In the genomic region with DNA sequence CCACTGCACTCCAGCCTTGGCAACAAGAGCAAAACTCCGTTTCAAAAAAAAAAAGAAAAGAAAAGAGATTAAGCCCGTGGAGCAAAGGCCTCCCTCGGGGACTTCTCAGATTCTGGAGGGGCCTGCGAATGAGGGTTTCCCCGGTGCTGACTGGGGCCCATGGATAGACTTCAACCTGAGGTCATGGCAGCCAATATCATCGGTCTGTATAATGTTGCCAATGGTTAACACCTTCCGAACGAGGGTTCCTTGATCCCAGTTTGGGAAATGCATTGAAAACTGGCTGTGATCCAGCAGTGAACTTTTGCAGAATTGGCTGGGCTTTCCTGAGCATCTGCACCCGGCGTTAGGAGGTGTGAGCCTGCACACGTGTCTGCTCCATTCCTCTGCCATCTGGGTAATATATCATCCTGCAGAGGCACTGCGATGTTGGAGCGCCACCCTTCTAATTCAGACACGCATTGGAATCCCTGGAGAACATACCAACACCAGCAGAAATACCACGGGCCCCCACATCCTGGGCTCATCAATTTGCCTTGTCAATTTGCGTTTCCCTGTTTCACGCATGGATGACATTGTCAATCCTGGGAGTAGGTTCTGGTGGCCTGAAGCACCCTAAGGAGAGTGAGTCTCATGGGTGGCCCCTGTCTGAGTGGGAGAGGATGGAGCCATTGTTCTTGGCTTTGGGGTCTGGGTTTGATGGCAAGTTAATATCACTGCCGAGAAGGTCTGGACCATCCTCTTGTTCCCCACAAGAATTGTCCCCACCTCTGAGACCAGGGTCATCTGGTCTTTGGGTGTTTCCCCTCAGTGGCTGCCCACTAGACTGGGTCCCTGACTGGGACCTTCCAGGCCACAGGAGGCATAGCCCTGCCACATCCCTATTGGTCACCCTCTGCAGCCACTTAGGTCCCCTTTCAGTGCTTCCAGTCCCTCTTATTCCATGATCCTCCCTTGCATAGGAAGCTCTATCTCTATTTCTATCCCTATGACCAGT, we compare ENCODE assay signal across 21 cellular contexts.
DNase-seq lines count a peak whose midpoint lies in the region; FAIRE-seq lines count a peak whose summit lies in the region.
"Had no signal": no experiment of that assay in that cellular context is flagged by ENCODE, and none has a peak within 500 bp of the region (broad histone marks: within the 10 kb centered on the region; RNA-seq: fewer than 3 reads in every experiment).

No MANE protein-coding gene starts in this region.

- peak; percentile 12 for DNase-seq in activated CD4-positive, alpha-beta memory T cell treated with anti-CD3 and anti-CD28 coated beads, Interleukin-2, amount 10 ng/mL, durations not matched to agents 7 days and 5 days
- DNase-seq in activated CD4-positive, alpha-beta memory T cell treated with anti-CD3 and anti-CD28 coated beads for 36 hours = no peak
- DNase-seq in activated CD8-positive, alpha-beta memory T cell treated with anti-CD3 and anti-CD28 coated beads, Interleukin-2, amount 50 U/mL, for 48 hours = peak; percentile 17
- DNase-seq in mesenteric fat pad (ENCODE audit: low spot score) (peak; percentile 51), urothelium cell line (ENCODE audit: low spot score) (no peak), germinal center (ENCODE audit: low spot score) (no peak), Kasumi-1 (lab: John Stamatoyannopoulos, UW) (no peak)
- no peak for DNase-seq in central memory CD4-positive, alpha-beta T cell
- DNase-seq: activated naive CD8-positive, alpha-beta T cell treated with anti-CD3 and anti-CD28 coated beads, Interleukin-2, amount 10 ng/mL, durations not matched to agents 7 days and 5 days; activated T-cell treated with anti-CD3 and anti-CD28 coated beads, Interleukin-2, amount 50 U/mL, for 72 hours; C1 segment of cervical spinal cord; colonic mucosa; DMS153; immature natural killer cell; mammary epithelial cell; NCI-H1930; NCI-H510A; SHP77; T-cell had no signal

- CTCF ChIA-PET in activated CD4-positive, alpha-beta memory T cell treated with anti-CD3 and anti-CD28 coated beads, Interleukin-2, amount 10 ng/mL, durations not matched to agents 7 days and 5 days (lab: Charles Lee) = no interaction called here
- CTCF ChIA-PET in activated CD4-positive, alpha-beta memory T cell treated with anti-CD3 and anti-CD28 coated beads for 36 hours (lab: Charles Lee) = no interaction called here

- intact Hi-C loops in activated CD4-positive, alpha-beta memory T cell treated with anti-CD3 and anti-CD28 coated beads for 36 hours (cut with micrococcal nuclease) = no loop called here

- POLR2A ChIA-PET in activated CD4-positive, alpha-beta memory T cell treated with anti-CD3 and anti-CD28 coated beads, Interleukin-2, amount 10 ng/mL, durations not matched to agents 7 days and 5 days (lab: Charles Lee) = no interaction called here
- POLR2A ChIA-PET in activated CD4-positive, alpha-beta memory T cell treated with anti-CD3 and anti-CD28 coated beads for 36 hours (lab: Charles Lee) = no interaction called here

- no peaks in the 10 kb centered on the region for H3K9me3 Mint-ChIP-seq in activated CD4-positive, alpha-beta memory T cell treated with anti-CD3 and anti-CD28 coated beads, Interleukin-2, amount 10 ng/mL, durations not matched to agents 7 days and 5 days
- H3K9me3 Mint-ChIP-seq in activated CD4-positive, alpha-beta memory T cell treated with anti-CD3 and anti-CD28 coated beads for 36 hours = no peaks in the 10 kb centered on the region
- H3K9me3 Mint-ChIP-seq: activated naive CD8-positive, alpha-beta T cell treated with anti-CD3 and anti-CD28 coated beads, Interleukin-2, amount 10 ng/mL, durations not matched to agents 7 days and 5 days; activated T-cell treated with anti-CD3 and anti-CD28 coated beads, Interleukin-2, amount 50 U/mL, for 72 hours; IgD-negative memory B cell; immature natural killer cell; T-cell had no signal

- H3K36me3 Mint-ChIP-seq in activated CD4-positive, alpha-beta memory T cell treated with anti-CD3 and anti-CD28 coated beads, Interleukin-2, amount 10 ng/mL, durations not matched to agents 7 days and 5 days (ENCODE audit: low read depth) = no peaks in the 10 kb centered on the region
- no peaks in the 10 kb centered on the region for H3K36me3 Mint-ChIP-seq in activated CD4-positive, alpha-beta memory T cell treated with anti-CD3 and anti-CD28 coated beads for 36 hours
- H3K36me3 Mint-ChIP-seq: activated naive CD8-positive, alpha-beta T cell treated with anti-CD3 and anti-CD28 coated beads, Interleukin-2, amount 10 ng/mL, durations not matched to agents 7 days and 5 days; IgD-negative memory B cell; immature natural killer cell; T-cell had no signal

- no peak overlapping the region for H3K27ac Mint-ChIP-seq in activated CD4-positive, alpha-beta memory T cell treated with anti-CD3 and anti-CD28 coated beads, Interleukin-2, amount 10 ng/mL, durations not matched to agents 7 days and 5 days
- no peak overlapping the region for H3K27ac Mint-ChIP-seq in activated CD4-positive, alpha-beta memory T cell treated with anti-CD3 and anti-CD28 coated beads for 36 hours
- H3K27ac Mint-ChIP-seq: activated naive CD8-positive, alpha-beta T cell treated with anti-CD3 and anti-CD28 coated beads, Interleukin-2, amount 10 ng/mL, durations not matched to agents 7 days and 5 days; activated T-cell treated with anti-CD3 and anti-CD28 coated beads, Interleukin-2, amount 50 U/mL, for 72 hours; IgD-negative memory B cell; immature natural killer cell; T-cell had no signal

- no peaks in the 10 kb centered on the region for H3K4me1 Mint-ChIP-seq in activated CD4-positive, alpha-beta memory T cell treated with anti-CD3 and anti-CD28 coated beads, Interleukin-2, amount 10 ng/mL, durations not matched to agents 7 days and 5 days
- no peaks in the 10 kb centered on the region for H3K4me1 Mint-ChIP-seq in activated CD4-positive, alpha-beta memory T cell treated with anti-CD3 and anti-CD28 coated beads for 36 hours (ENCODE audit: low read depth)
- H3K4me1 Mint-ChIP-seq: activated naive CD8-positive, alpha-beta T cell treated with anti-CD3 and anti-CD28 coated beads, Interleukin-2, amount 10 ng/mL, durations not matched to agents 7 days and 5 days; immature natural killer cell; T-cell had no signal

- no peak overlapping the region for H3K4me3 Mint-ChIP-seq in activated CD4-positive, alpha-beta memory T cell treated with anti-CD3 and anti-CD28 coated beads, Interleukin-2, amount 10 ng/mL, durations not matched to agents 7 days and 5 days
- H3K4me3 Mint-ChIP-seq in activated CD4-positive, alpha-beta memory T cell treated with anti-CD3 and anti-CD28 coated beads for 36 hours = no peak overlapping the region
- H3K4me3 Mint-ChIP-seq: activated naive CD8-positive, alpha-beta T cell treated with anti-CD3 and anti-CD28 coated beads, Interleukin-2, amount 10 ng/mL, durations not matched to agents 7 days and 5 days; activated T-cell treated with anti-CD3 and anti-CD28 coated beads, Interleukin-2, amount 50 U/mL, for 72 hours; IgD-negative memory B cell; immature natural killer cell; T-cell had no signal

- peak; percentile 23 for FAIRE-seq in urothelium cell line (lab: Jason Lieb, UNC)
- FAIRE-seq: A204.1 had no signal

- peaks cover 2% of the 10 kb centered on the region for H3K27me3 Mint-ChIP-seq in activated CD4-positive, alpha-beta memory T cell treated with anti-CD3 and anti-CD28 coated beads, Interleukin-2, amount 10 ng/mL, durations not matched to agents 7 days and 5 days
- H3K27me3 Mint-ChIP-seq in activated CD4-positive, alpha-beta memory T cell treated with anti-CD3 and anti-CD28 coated beads for 36 hours = peaks cover 6% of the 10 kb centered on the region
- H3K27me3 Mint-ChIP-seq: IgD-negative memory B cell had no signal

Comparison
In these comparisons a context has a peak if more than half of its experiments do, and no peak if none do; other contexts are left out.
1. DNase-seq: peak in activated CD4-positive, alpha-beta memory T cell treated with anti-CD3 and anti-CD28 coated beads, Interleukin-2, amount 10 ng/mL, durations not matched to agents 7 days and 5 days (single experiment), activated CD8-positive, alpha-beta memory T cell treated with anti-CD3 and anti-CD28 coated beads, Interleukin-2, amount 50 U/mL, for 48 hours (single experiment) and mesenteric fat pad (single experiment); none in activated CD4-positive, alpha-beta memory T cell treated with anti-CD3 and anti-CD28 coated beads for 36 hours (single experiment), urothelium cell line (single experiment), germinal center (single experiment), Kasumi-1 (0 of 2) and central memory CD4-positive, alpha-beta T cell (single experiment).